ENCODE assay signal across 11 cellular contexts in genomic region chr20:33878583-33878982, GRCh38.
"Had no signal": no experiment of that assay in that cellular context is flagged by ENCODE, and none has a peak within 500 bp of the region (broad histone marks: within the 10 kb centered on the region; RNA-seq: fewer than 3 reads in every experiment).

No MANE protein-coding gene starts in this region.

- H3K36me3 ChIP-seq: HAP-1 had no signal

- H3K4me1 ChIP-seq: HAP-1 had no signal

- DNase-seq: GM23248, GOT3, H7, HFFc6, IMR-90, Karpas-422, KG1 had no signal

- H3K9ac ChIP-seq: GM23248 had no signal

- H3K27ac ChIP-seq: GM23248 had no signal

- H2AFZ ChIP-seq: GM23248 had no signal

- H3K4me3 Mint-ChIP-seq: HFFc6 had no signal

- H3K4me3 ChIP-seq: GM23248, HAP-1, K562 had no signal

- FAIRE-seq: HTR-8/SVneo, K562 had no signal

- ATAC-seq: HCT116, K562 had no signal

- H3K27ac Mint-ChIP-seq: HFFc6 had no signal
